In the genomic region with DNA sequence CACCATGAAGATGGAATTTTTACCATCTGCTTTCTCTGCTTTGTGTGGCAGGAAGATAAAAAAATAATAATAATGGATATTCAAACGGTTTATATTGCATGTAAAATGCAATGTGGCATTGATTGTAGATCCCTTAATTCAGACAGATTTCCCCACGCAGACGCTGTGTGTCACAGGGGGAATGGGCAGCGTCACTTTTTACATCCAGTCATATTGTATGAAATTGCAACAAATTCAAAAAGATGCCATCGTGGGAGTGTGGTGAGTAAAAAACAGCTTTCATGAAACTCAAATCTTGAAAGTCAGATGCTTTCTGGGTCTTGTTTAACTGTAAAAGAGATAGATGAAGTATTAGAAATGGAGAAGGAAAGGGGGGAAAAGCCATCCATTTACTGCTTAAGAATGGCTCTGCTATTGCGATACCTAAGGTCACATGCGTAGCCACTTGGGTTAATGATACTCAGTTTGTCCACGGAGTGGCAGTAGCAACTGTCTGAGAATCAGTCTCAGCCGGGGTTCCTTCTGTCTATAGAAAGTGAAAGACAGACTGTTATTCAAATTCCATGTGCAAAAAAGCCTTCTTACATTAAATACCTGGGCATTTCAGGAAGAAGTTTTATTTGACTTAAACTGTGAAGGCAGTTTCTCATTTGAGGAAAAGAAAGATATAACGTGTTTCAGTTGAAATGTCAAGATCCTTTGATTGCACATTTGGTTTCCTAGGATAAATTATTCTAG, we compare ENCODE assay signal across 8 cellular contexts. TPM values are rescaled to one million over a fixed set of nuclear protein-coding genes. Genes with fewer than 3 reads are reported as not detected.
DNase-seq lines count a peak whose midpoint lies in the region; ATAC-seq, FAIRE-seq and TF ChIP-seq lines count a peak whose summit lies in the region.

No MANE protein-coding gene starts in this region.

- no peaks in the 10 kb centered on the region for H3K9me1 ChIP-seq in keratinocyte (ENCODE audit: control insufficient read depth, extremely low read depth, insufficient read depth, low read length)

- FAIRE-seq in bronchial epithelial cell (lab: Jason Lieb, UNC) (no peak), keratinocyte (lab: Jason Lieb, UNC) (peak; percentile 88)

- no peaks in the 10 kb centered on the region for H4K20me1 ChIP-seq in keratinocyte (ENCODE audit: control insufficient read depth, extremely low read depth, insufficient read depth, low read length)

- no peak overlapping the region for H3K27ac ChIP-seq in keratinocyte (ENCODE audit: control insufficient read depth, insufficient read depth, low read length)

- DNase-seq in activated CD4-positive, CD25-positive, alpha-beta regulatory T cell (lab: John Stamatoyannopoulos, UW) = peak in 3 of 4 experiments; percentile 10 to 32 (median 14)
- DNase-seq in activated CD4-positive, CD25-positive, alpha-beta regulatory T cell treated with anti-CD3 and anti-CD28 coated beads, Interleukin-2, amount 50 U/mL, for 72 hours = no peak
- peak; percentile 91 for DNase-seq in NAMALWA (ENCODE audit: low spot score)
- peak; percentile 32 for DNase-seq in T-helper 22 cell (ENCODE audit: low read depth)
- peak; percentile 79 for DNase-seq in bronchial epithelial cell (ENCODE audit: low read depth)
- DNase-seq in keratinocyte (ENCODE audit: low read depth, low spot score) = no peak
- DNase-seq in stimulated activated CD4-positive, alpha-beta T cell treated with anti-CD3 and anti-CD28 coated beads, Interleukin-1b, Interleukin-23, amount 100 ng/mL, for 1 hour (ENCODE audit: low read depth in 2 of 2) = peak; percentile 13 to 25

- no peaks in the 10 kb centered on the region for H3K79me2 ChIP-seq in keratinocyte (ENCODE audit: control insufficient read depth, insufficient read depth, low read length)

- no peaks in the 10 kb centered on the region for H3K9me3 ChIP-seq in keratinocyte (ENCODE audit: control insufficient read depth, low read depth, low read length)

- H3K4me2 ChIP-seq in keratinocyte (ENCODE audit: control insufficient read depth, extremely low read depth, insufficient read depth, low read depth, low read length) = peak overlapping the region; percentile 93

- H3K4me3 ChIP-seq in bronchial epithelial cell (ENCODE audit: low read depth, low read length) = no peak overlapping the region
- H3K4me3 ChIP-seq in keratinocyte (ENCODE audit: control insufficient read depth in 2 of 3, extremely low read depth in 1 of 3, insufficient read depth in 2 of 3, low read depth in 1 of 3, low read length in 3 of 3) = peak overlapping the region in 2 of 3 experiments; percentile 2 to 43

- no peak overlapping the region for H2AFZ ChIP-seq in keratinocyte (ENCODE audit: control insufficient read depth, low read length)

- H3K4me1 ChIP-seq in keratinocyte (ENCODE audit: control insufficient read depth, extremely low read depth, insufficient read depth, low read length) = peaks cover 23% of the 10 kb centered on the region

- dilution Hi-C loops in keratinocyte (cut with MboI; ENCODE audit: extremely low pct_ligation_motif_present, low sequenced_read_pairs) = no loop called here

- H3K9ac ChIP-seq in keratinocyte (ENCODE audit: control insufficient read depth, extremely low read depth, insufficient read depth, low read length) = no peak overlapping the region

- H3K36me3 ChIP-seq in bronchial epithelial cell (ENCODE audit: control insufficient read depth, insufficient read depth, low read length) (no peaks in the 10 kb centered on the region), keratinocyte (ENCODE audit: control insufficient read depth in 2 of 2, extremely low read depth in 1 of 2, insufficient read depth in 2 of 2, low read length in 2 of 2) (no peaks in the 10 kb centered on the region)

- peak; percentile 63 for TF ChIP-seq CTCF in bronchial epithelial cell (IDR thresholded peaks at IDR 0.05; ENCODE audit: insufficient read depth, low read length, severe bottlenecking)
- TF ChIP-seq CTCF in keratinocyte (optimal IDR thresholded peaks at IDR 0.05 in 1 of 3, IDR thresholded peaks at IDR 0.05 in 1 of 3, conservative IDR thresholded peaks at IDR 0.05 in 1 of 3; ENCODE audit: extremely low read depth in 1 of 3, insufficient read depth in 2 of 3, low read length in 3 of 3) = peak; percentile 63 to 87 (median 75)

- H3K27me3 ChIP-seq in bronchial epithelial cell (ENCODE audit: control insufficient read depth, insufficient read depth, low read length) (no peaks in the 10 kb centered on the region), keratinocyte (ENCODE audit: control insufficient read depth, extremely low read depth, insufficient read depth, low read length) (no peaks in the 10 kb centered on the region)

- ATAC-seq in HG02610 (IDR thresholded peaks at IDR 0.05; ENCODE audit: unreplicated experiment) = peak; percentile 92

RNA-seq across cellular contexts. Expression of a gene that starts 28.5 kb away (rescaled TPM):
- 9.3 and 9.7 TPM in 2 replicates for total RNA-seq in bronchial epithelial cell
- polyA plus RNA-seq in keratinocyte = 12.0 to 18.5 TPM (median 14.1 TPM) in 3 replicates
- 3.3 TPM for polyA plus RNA-seq in keratinocyte (2011; ENCODE audit: low read depth)
- polyA plus RNA-seq in keratinocyte (2011; cell fraction: cytosol; rRNA removed) = 6.0 and 6.9 TPM in 2 replicates
- polyA plus RNA-seq in keratinocyte (2011; cell fraction: nucleus; rRNA removed) = 21.6 and 22.4 TPM in 2 replicates
- polyA plus RNA-seq in keratinocyte (2012; ENCODE audit: low replicate concordance) = 8.5 and 8.9 TPM in 2 replicates
- polyA minus RNA-seq in keratinocyte = 11.5 to 17.0 TPM (median 13.6 TPM) in 3 replicates
- polyA minus RNA-seq in keratinocyte (2011; cell fraction: cytosol; rRNA and poly(A)+ RNA removed) = 5.9 TPM
- polyA minus RNA-seq in keratinocyte (2011; cell fraction: nucleus; rRNA and poly(A)+ RNA removed) = 20.4 and 33.4 TPM in 2 replicates

RNA-seq across cellular contexts. Expression of a gene that starts 28.7 kb away (rescaled TPM):
- 15.7 and 25.0 TPM in 2 replicates for total RNA-seq in bronchial epithelial cell
- polyA plus RNA-seq in keratinocyte = 17.1 to 23.1 TPM (median 22.9 TPM) in 3 replicates
- 8.2 TPM for polyA plus RNA-seq in keratinocyte (2011; ENCODE audit: low read depth)
- polyA plus RNA-seq in keratinocyte (2011; cell fraction: cytosol; rRNA removed) = 13.5 and 20.6 TPM in 2 replicates
- 15.3 and 17.7 TPM in 2 replicates for polyA plus RNA-seq in keratinocyte (2011; cell fraction: nucleus; rRNA removed)
- polyA plus RNA-seq in keratinocyte (2012; ENCODE audit: low replicate concordance) = 8.6 and 15.1 TPM in 2 replicates
- polyA minus RNA-seq in keratinocyte = 22.0 to 22.7 TPM (median 22.3 TPM) in 3 replicates
- 19.0 TPM for polyA minus RNA-seq in keratinocyte (2011; cell fraction: cytosol; rRNA and poly(A)+ RNA removed)
- 15.1 and 29.2 TPM in 2 replicates for polyA minus RNA-seq in keratinocyte (2011; cell fraction: nucleus; rRNA and poly(A)+ RNA removed)

Comparison
In these comparisons a context has a peak if more than half of its experiments do, and no peak if none do; other contexts are left out.
1. DNase-seq: peak in activated CD4-positive, CD25-positive, alpha-beta regulatory T cell (3 of 4), NAMALWA (single experiment), T-helper 22 cell (single experiment), bronchial epithelial cell (single experiment) and stimulated activated CD4-positive, alpha-beta T cell treated with anti-CD3 and anti-CD28 coated beads, Interleukin-1b, Interleukin-23, amount 100 ng/mL, for 1 hour (2 of 2); none in activated CD4-positive, CD25-positive, alpha-beta regulatory T cell treated with anti-CD3 and anti-CD28 coated beads, Interleukin-2, amount 50 U/mL, for 72 hours (single experiment) and keratinocyte (single experiment).